20 cellular contexts compared by ENCODE assay signal in genomic region chr18:34697891-34698290, GRCh38. TPM values are rescaled to one million over a fixed set of nuclear protein-coding genes. Genes with fewer than 3 reads are reported as not detected.
DNase-seq lines count a peak whose midpoint lies in the region; ATAC-seq and TF ChIP-seq lines count a peak whose summit lies in the region.
"Had no signal": no experiment of that assay in that cellular context is flagged by ENCODE, and none has a peak within 500 bp of the region (broad histone marks: within the 10 kb centered on the region; RNA-seq: fewer than 3 reads in every experiment).

No MANE protein-coding gene starts in this region.

- ATAC-seq in GM19455 (IDR thresholded peaks at IDR 0.05; ENCODE audit: unreplicated experiment) = no peak
- no peak for ATAC-seq in HG02981 (IDR thresholded peaks at IDR 0.05; ENCODE audit: unreplicated experiment)
- ATAC-seq: activated CD8-positive, alpha-beta memory T cell treated with anti-CD3 and anti-CD28 coated beads, Interleukin-2, amount 10 ng/mL, durations not matched to agents 7 days and 5 days; naive thymus-derived CD4-positive, alpha-beta T cell had no signal

- H3K79me2 ChIP-seq in mammary epithelial cell (ENCODE audit: insufficient read depth, low read length) = no peaks in the 10 kb centered on the region
- H3K79me2 ChIP-seq: hepatocyte had no signal

- in situ Hi-C loops in mammary epithelial cell (cut with MboI; ENCODE audit: low sequenced_read_pairs in 2 of 2) = no loop called here

- BruUV-seq in mammary epithelial cell (replicated peaks; lab: Mats Ljungman, UMichigan) = no TSS peak

- peak overlapping the region; percentile 79 for H3K27ac ChIP-seq in mammary epithelial cell (ENCODE audit: insufficient read depth, low read depth, low read length)
- H3K27ac ChIP-seq: hepatocyte, prostate gland had no signal

- no peaks in the 10 kb centered on the region for H4K20me1 ChIP-seq in mammary epithelial cell (ENCODE audit: insufficient read depth, low read length)

- intact Hi-C loops in mammary epithelial cell (cut with micrococcal nuclease) = no loop called here

- H3K36me3 ChIP-seq in mammary epithelial cell (ENCODE audit: insufficient read depth, low read length) = no peaks in the 10 kb centered on the region
- H3K36me3 ChIP-seq: prostate gland had no signal

- peak overlapping the region; percentile 31 for H3K9ac ChIP-seq in mammary epithelial cell (ENCODE audit: insufficient read depth, low read length)

- CTCF ChIA-PET in mammary epithelial cell (lab: Charles Lee; ENCODE audit: low non-redundant PET) = interaction anchor here (0.5 kb wide), 1 partner anchor 18 kb away, joined by 6 read pairs; no protein-coding TSS in a partner anchor

- dilution Hi-C loops in mammary epithelial cell (cut with HindIII; ENCODE audit: low sequenced_read_pairs) = no loop called here

- H3K9me3 ChIP-seq in mammary epithelial cell (replicated peaks; ENCODE audit: insufficient read depth, low read length) = no peaks in the 10 kb centered on the region
- H3K9me3 ChIP-seq: Caco-2, prostate gland had no signal

- peak overlapping the region; percentile 24 for H3K4me2 ChIP-seq in mammary epithelial cell (ENCODE audit: insufficient read depth, low read depth, low read length)
- H3K4me2 ChIP-seq: hepatocyte had no signal

- TF ChIP-seq CTCF in mammary epithelial cell (conservative IDR thresholded peaks at IDR 0.05 in 1 of 2, IDR thresholded peaks at IDR 0.05 in 1 of 2; ENCODE audit: extremely low read depth in 1 of 2, insufficient read depth in 1 of 2, low read depth in 1 of 2, low read length in 2 of 2) = no peak

- no peak overlapping the region for H3K4me3 ChIP-seq in mammary epithelial cell (replicated peaks in 1 of 3; ENCODE audit: insufficient read depth in 1 of 3, low read depth in 2 of 3, low read length in 3 of 3)
- H3K4me3 ChIP-seq: hepatocyte, prostate gland had no signal

- no peaks in the 10 kb centered on the region for H3K27me3 ChIP-seq in mammary epithelial cell (ENCODE audit: insufficient read depth, low read length)
- H3K27me3 ChIP-seq: hepatocyte had no signal

- DNase-seq in stimulated activated CD4-positive, alpha-beta T cell treated with anti-CD3 and anti-CD28 coated beads, Interleukin-1b, Interleukin-23, amount 100 ng/mL, for 48 hours = peak; percentile 32
- DNase-seq in stimulated activated CD4-positive, alpha-beta T cell treated with anti-CD3 and anti-CD28 coated beads, Interleukin-12 subunit alpha, Interleukin-12 subunit beta, amount 100 ng/mL, for 4 hours = no peak
- peak; percentile 41 for DNase-seq in NCI-H345 treated with DMSO at 0.1 percent for 48 hours (lab: John Stamatoyannopoulos, UW; ENCODE audit: unreplicated experiment)
- peak; percentile 99 for DNase-seq in mammary epithelial cell
- DNase-seq in AG08396 (ENCODE audit: low spot score) = no peak
- DNase-seq in NCI-H2107 (lab: John Stamatoyannopoulos, UW) = no peak
- DNase-seq: activated CD8-positive, alpha-beta memory T cell treated with anti-CD3 and anti-CD28 coated beads, Interleukin-2, amount 10 ng/mL, durations not matched to agents 7 days and 5 days; activated gamma-delta T cell treated with Interleukin-2 at 50 U/mL for 16 hours; aorta; Caco-2; islet precursor cell; naive thymus-derived CD4-positive, alpha-beta T cell; NCI-H1436 treated with DMSO at 0.1 percent for 48 hours; NCI-H446; SIG-M5; stimulated activated CD4-positive, alpha-beta T cell treated with anti-CD3 and anti-CD28 coated beads, Interleukin-4, amount 100 ng/mL, for 1 hour had no signal

- H3K4me1 ChIP-seq in mammary epithelial cell (ENCODE audit: insufficient read depth, low read length) = peaks cover 36% of the 10 kb centered on the region
- H3K4me1 ChIP-seq: Caco-2, prostate gland had no signal

- 0% methylated on average over 3 of the region's 3 CpGs for WGBS in mammary epithelial cell (ENCODE audit: low coverage, missing lambda C conversion rate)

- H2AFZ ChIP-seq in mammary epithelial cell (ENCODE audit: low read depth, low read length) = peak overlapping the region; percentile 50
- H2AFZ ChIP-seq: hepatocyte had no signal

RNA-seq across cellular contexts. Expression of gene DTNA, which starts 12.2 kb away (rescaled TPM):
- total RNA-seq in mammary epithelial cell = 10 to 100 TPM; 10.2 to 12.2 TPM
- 2.6 TPM for polyA plus RNA-seq in mammary epithelial cell
- 32.1 TPM for polyA minus RNA-seq in mammary epithelial cell
- total RNA-seq: activated CD8-positive, alpha-beta memory T cell treated with anti-CD3 and anti-CD28 coated beads, Interleukin-2, amount 10 ng/mL, durations not matched to agents 7 days and 5 days had no signal
- polyA plus RNA-seq: naive thymus-derived CD4-positive, alpha-beta T cell had no signal

Comparison
In these comparisons a context has a peak if more than half of its experiments do, and no peak if none do; other contexts are left out.
1. DNase-seq: peak in stimulated activated CD4-positive, alpha-beta T cell treated with anti-CD3 and anti-CD28 coated beads, Interleukin-1b, Interleukin-23, amount 100 ng/mL, for 48 hours (single experiment), NCI-H345 treated with DMSO at 0.1 percent for 48 hours (single experiment) and mammary epithelial cell (single experiment); none in stimulated activated CD4-positive, alpha-beta T cell treated with anti-CD3 and anti-CD28 coated beads, Interleukin-12 subunit alpha, Interleukin-12 subunit beta, amount 100 ng/mL, for 4 hours (single experiment), AG08396 (single experiment) and NCI-H2107 (single experiment).